Comparison of ENCODE assay signal across 30 cellular contexts in the genomic region with DNA sequence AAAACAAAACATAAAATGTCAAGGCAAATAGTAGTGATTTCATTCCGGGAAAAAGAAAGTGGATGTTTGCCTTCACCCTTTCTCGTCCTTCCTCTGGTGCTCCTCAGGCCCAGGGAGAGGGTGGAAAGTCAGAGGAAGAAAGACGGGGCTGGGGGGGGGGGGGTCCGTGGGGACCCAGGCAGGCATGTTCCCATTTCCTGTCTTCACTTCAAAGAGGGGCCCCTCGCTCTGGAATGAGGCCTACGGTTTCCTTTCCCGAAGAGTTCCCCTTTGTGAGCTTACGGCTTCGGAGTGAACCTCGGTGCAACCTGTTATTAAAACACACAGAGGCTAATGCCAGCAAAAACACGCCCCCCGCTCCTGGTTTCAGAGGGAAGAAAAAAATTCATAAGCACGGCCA. TPM values are rescaled to one million over a fixed set of nuclear protein-coding genes. Genes with fewer than 3 reads are reported as not detected.
"Had no signal": no experiment of that assay in that cellular context is flagged by ENCODE, and none has a peak within 500 bp of the region (broad histone marks: within the 10 kb centered on the region; RNA-seq: fewer than 3 reads in every experiment).

No MANE protein-coding gene starts in this region.

- DNase-seq: activated CD4-positive, alpha-beta T cell treated with anti-CD3 and anti-CD28 coated beads for 48 hours; activated CD4-positive, alpha-beta T cell treated with anti-CD3 and anti-CD28 coated beads, Interleukin-2, amount 50 U/mL, for 4 hours; activated CD4-positive, CD25-positive, alpha-beta regulatory T cell treated with anti-CD3 and anti-CD28 coated beads, Interleukin-2, amount 50 U/mL, for 72 hours; activated CD8-positive, alpha-beta T cell treated with anti-CD3 and anti-CD28 coated beads, Interleukin-2, amount 10 ng/mL, durations not matched to agents 7 days and 5 days; activated effector memory CD4-positive, alpha-beta T cell treated with Interleukin-2 at 50 U/mL for 16 hours; activated naive CD4-positive, alpha-beta T cell treated with Interleukin-2 at 50 U/mL for 16 hours; activated naive CD8-positive, alpha-beta T cell treated with anti-CD3 and anti-CD28 coated beads, Interleukin-2, amount 50 U/mL, for 24 hours; activated T-cell treated with anti-CD3 and anti-CD28 coated beads, Interleukin-2, amount 50 U/mL, for 24 hours; amygdala; KG1; NCI-H1092; NCI-H1417; NCI-H1930; NCI-H2107; NCI-H2171 treated with DMSO at 0.1 percent for 48 hours; NCI-H226; NCI-H526; NCI-H774; NK-92 treated with Interleukin-12 subunit alpha and Interleukin-12 subunit beta, amount 100 ng/mL, for 24 hours; PC-3; SHP77 treated with DMSO at 0.1 percent for 48 hours had no signal

- H3K4me1 Mint-ChIP-seq: activated naive CD8-positive, alpha-beta T cell treated with anti-CD3 and anti-CD28 coated beads, Interleukin-2, amount 50 U/mL, for 24 hours; central memory CD8-positive, alpha-beta T cell had no signal

- H3K27me3 Mint-ChIP-seq: central memory CD8-positive, alpha-beta T cell had no signal

- H3K36me3 Mint-ChIP-seq: activated naive CD4-positive, alpha-beta T cell treated with anti-CD3 and anti-CD28 coated beads, Interleukin-2, amount 50 U/mL, for 72 hours; brain had no signal

- H3K27ac Mint-ChIP-seq: activated CD8-positive, alpha-beta T cell treated with anti-CD3 and anti-CD28 coated beads, Interleukin-2, amount 10 ng/mL, durations not matched to agents 7 days and 5 days; activated naive CD4-positive, alpha-beta T cell treated with anti-CD3 and anti-CD28 coated beads, Interleukin-2, amount 50 U/mL, for 72 hours; activated naive CD8-positive, alpha-beta T cell treated with anti-CD3 and anti-CD28 coated beads, Interleukin-2, amount 50 U/mL, for 24 hours; activated T-cell treated with anti-CD3 and anti-CD28 coated beads, Interleukin-2, amount 50 U/mL, for 24 hours; activated T-helper 1 cell treated with anti-CD3 and anti-CD28 coated beads, Interleukin-12 subunit alpha, Interleukin-12 subunit beta, Interleukin-2, Interleukin-4 antibody, amounts not matched to agents 30 ng/mL and 10 ng/mL and 1 ng/mL, durations not matched to agents 14 hours and 24 hours and 36 hours; T-helper 1 cell treated with Interleukin-12 subunit alpha and Interleukin-12 subunit beta and Interleukin-4 antibody, amounts not matched to agents 30 μg/mL and 1 μg/mL, for 36 hours had no signal

- H3K9me3 Mint-ChIP-seq: activated naive CD4-positive, alpha-beta T cell treated with anti-CD3 and anti-CD28 coated beads, Interleukin-2, amount 50 U/mL, for 72 hours had no signal

- ATAC-seq: activated CD8-positive, alpha-beta T cell treated with anti-CD3 and anti-CD28 coated beads, Interleukin-2, amount 10 ng/mL, durations not matched to agents 7 days and 5 days; activated naive CD4-positive, alpha-beta T cell treated with anti-CD3 and anti-CD28 coated beads, Interleukin-2, amount 50 U/mL, for 72 hours; activated naive CD8-positive, alpha-beta T cell treated with anti-CD3 and anti-CD28 coated beads, Interleukin-2, amount 50 U/mL, for 24 hours; PC-3 had no signal

- H3K4me3 Mint-ChIP-seq: activated CD8-positive, alpha-beta T cell treated with anti-CD3 and anti-CD28 coated beads, Interleukin-2, amount 10 ng/mL, durations not matched to agents 7 days and 5 days; activated naive CD8-positive, alpha-beta T cell treated with anti-CD3 and anti-CD28 coated beads, Interleukin-2, amount 50 U/mL, for 24 hours; activated T-cell treated with anti-CD3 and anti-CD28 coated beads, Interleukin-2, amount 50 U/mL, for 24 hours; activated T-helper 1 cell treated with anti-CD3 and anti-CD28 coated beads, Interleukin-12 subunit alpha, Interleukin-12 subunit beta, Interleukin-2, Interleukin-4 antibody, amounts not matched to agents 30 ng/mL and 10 ng/mL and 1 ng/mL, durations not matched to agents 14 hours and 24 hours and 36 hours; central memory CD8-positive, alpha-beta T cell; T-helper 1 cell treated with Interleukin-12 subunit alpha and Interleukin-12 subunit beta and Interleukin-4 antibody, amounts not matched to agents 30 μg/mL and 1 μg/mL, for 36 hours had no signal

RNA-seq across cellular contexts. Expression of gene SHOX, which starts 40.0 kb away (rescaled TPM):
- total RNA-seq: activated CD8-positive, alpha-beta T cell treated with anti-CD3 and anti-CD28 coated beads, Interleukin-2, amount 10 ng/mL, durations not matched to agents 7 days and 5 days; activated naive CD4-positive, alpha-beta T cell treated with anti-CD3 and anti-CD28 coated beads, Interleukin-2, amount 50 U/mL, for 72 hours; activated T-helper 1 cell treated with anti-CD3 and anti-CD28 coated beads, Interleukin-12 subunit alpha, Interleukin-12 subunit beta, Interleukin-2, Interleukin-4 antibody, amounts not matched to agents 30 ng/mL and 10 ng/mL and 1 ng/mL, durations not matched to agents 14 hours and 24 hours and 36 hours; astrocyte; MCF 10A; NCI-H460; PC-3; SK-MEL-5 had no signal
